In the genomic region with DNA sequence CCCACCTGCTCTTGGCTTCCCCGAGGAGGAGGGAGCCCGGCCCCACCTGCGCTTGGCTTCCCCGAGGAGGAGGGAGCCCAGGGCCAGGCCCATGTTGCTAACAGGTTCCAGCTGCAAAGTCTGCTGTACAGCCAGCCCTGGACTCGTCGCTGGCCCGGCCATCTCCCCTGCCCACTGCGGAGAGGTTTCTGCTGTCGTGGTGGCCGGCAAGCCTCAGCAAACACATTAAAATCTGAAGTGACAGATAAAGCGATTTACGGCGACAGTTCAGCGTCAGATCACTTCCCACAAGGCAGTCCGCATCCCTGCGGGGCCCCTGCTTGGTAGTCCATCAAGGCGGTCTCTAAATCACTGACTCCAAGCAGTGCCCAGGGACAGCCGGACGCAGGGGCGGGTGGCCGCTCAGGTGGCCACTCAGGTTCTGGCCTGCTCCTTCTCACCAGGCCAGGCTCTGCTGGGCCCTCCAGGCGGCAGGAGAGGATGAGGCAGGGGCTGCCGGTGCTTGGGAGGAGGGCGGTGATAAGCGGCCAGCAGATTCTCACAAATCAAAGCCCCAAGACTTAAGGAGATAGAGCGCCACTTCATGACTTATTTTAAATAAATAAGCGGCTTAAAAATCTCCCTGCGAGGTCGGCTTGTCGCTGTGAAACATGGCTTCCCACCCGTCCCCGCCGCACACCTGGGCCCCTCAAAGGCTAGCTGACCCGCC, we compare ENCODE assay signal across 1 cellular context.
A peak's percentile ranks its signal among the peaks of the same experiment; 100 is the strongest.
TF ChIP-seq lines count a peak whose summit lies in the region.

No MANE protein-coding gene starts in this region.

TF ChIP-seq in HepG2, 621 proteins besides CTCF, POLR2A, EP300 and RAD21:
- TF ChIP-seq, protein P1, sequence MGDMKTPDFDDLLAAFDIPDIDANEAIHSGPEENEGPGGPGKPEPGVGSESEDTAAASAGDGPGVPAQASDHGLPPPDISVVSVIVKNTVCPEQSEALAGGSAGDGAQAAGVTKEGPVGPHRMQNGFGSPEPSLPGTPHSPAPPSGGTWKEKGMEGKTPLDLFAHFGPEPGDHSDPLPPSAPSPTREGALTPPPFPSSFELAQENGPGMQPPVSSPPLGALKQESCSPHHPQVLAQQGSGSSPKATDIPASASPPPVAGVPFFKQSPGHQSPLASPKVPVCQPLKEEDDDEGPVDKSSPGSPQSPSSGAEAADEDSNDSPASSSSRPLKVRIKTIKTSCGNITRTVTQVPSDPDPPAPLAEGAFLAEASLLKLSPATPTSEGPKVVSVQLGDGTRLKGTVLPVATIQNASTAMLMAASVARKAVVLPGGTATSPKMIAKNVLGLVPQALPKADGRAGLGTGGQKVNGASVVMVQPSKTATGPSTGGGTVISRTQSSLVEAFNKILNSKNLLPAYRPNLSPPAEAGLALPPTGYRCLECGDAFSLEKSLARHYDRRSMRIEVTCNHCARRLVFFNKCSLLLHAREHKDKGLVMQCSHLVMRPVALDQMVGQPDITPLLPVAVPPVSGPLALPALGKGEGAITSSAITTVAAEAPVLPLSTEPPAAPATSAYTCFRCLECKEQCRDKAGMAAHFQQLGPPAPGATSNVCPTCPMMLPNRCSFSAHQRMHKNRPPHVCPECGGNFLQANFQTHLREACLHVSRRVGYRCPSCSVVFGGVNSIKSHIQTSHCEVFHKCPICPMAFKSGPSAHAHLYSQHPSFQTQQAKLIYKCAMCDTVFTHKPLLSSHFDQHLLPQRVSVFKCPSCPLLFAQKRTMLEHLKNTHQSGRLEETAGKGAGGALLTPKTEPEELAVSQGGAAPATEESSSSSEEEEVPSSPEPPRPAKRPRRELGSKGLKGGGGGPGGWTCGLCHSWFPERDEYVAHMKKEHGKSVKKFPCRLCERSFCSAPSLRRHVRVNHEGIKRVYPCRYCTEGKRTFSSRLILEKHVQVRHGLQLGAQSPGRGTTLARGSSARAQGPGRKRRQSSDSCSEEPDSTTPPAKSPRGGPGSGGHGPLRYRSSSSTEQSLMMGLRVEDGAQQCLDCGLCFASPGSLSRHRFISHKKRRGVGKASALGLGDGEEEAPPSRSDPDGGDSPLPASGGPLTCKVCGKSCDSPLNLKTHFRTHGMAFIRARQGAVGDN (CRISPR knock-in tag; IDR thresholded peaks at IDR 0.05): 0 out of 2 replicates have a peak, but pooled peaks have one; percentile 11
- no peak for TF ChIP-seq ZNF891 (CRISPR knock-in tag; IDR thresholded peaks at IDR 0.05)
